ENCODE assay signal across 1 cellular context in the genomic region with DNA sequence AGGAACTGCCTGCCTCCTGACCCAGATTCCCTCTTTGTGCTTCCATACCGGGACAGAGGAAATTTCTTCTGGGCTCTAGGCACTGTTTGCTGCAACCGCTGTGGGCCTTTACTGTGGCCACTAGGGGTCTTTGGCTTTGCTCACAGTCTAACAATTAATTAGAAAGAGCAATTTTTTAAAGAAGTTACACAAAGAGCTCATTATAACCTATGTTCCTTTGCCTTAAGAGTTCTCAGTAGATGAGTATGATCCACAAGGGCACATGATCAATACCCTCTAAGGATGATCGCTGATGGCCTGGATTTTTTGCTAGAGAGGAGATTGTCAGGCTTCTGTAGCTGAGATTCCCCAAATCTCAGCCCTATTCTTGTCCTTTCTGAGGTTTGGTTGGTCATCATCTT.
TF ChIP-seq lines count a peak whose summit lies in the region.

No MANE protein-coding gene starts in this region.

TF ChIP-seq in WTC11, 78 proteins besides CTCF, POLR2A, EP300 and RAD21 (continued from another document):
- TF ChIP-seq, protein P1, sequence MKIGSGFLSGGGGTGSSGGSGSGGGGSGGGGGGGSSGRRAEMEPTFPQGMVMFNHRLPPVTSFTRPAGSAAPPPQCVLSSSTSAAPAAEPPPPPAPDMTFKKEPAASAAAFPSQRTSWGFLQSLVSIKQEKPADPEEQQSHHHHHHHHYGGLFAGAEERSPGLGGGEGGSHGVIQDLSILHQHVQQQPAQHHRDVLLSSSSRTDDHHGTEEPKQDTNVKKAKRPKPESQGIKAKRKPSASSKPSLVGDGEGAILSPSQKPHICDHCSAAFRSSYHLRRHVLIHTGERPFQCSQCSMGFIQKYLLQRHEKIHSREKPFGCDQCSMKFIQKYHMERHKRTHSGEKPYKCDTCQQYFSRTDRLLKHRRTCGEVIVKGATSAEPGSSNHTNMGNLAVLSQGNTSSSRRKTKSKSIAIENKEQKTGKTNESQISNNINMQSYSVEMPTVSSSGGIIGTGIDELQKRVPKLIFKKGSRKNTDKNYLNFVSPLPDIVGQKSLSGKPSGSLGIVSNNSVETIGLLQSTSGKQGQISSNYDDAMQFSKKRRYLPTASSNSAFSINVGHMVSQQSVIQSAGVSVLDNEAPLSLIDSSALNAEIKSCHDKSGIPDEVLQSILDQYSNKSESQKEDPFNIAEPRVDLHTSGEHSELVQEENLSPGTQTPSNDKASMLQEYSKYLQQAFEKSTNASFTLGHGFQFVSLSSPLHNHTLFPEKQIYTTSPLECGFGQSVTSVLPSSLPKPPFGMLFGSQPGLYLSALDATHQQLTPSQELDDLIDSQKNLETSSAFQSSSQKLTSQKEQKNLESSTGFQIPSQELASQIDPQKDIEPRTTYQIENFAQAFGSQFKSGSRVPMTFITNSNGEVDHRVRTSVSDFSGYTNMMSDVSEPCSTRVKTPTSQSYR (CRISPR knock-in tag; IDR thresholded peaks at IDR 0.05), result no peak
- TF ChIP-seq, protein P2, sequence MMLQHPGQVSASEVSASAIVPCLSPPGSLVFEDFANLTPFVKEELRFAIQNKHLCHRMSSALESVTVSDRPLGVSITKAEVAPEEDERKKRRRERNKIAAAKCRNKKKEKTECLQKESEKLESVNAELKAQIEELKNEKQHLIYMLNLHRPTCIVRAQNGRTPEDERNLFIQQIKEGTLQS (CRISPR knock-in tag; conservative IDR thresholded peaks at IDR 0.05), result no peak
